7 cellular contexts compared by ENCODE assay signal in genomic region chr17:882827-883585, GRCh38.
A peak's percentile ranks its signal among the peaks of the same experiment; 100 is the strongest.
DNase-seq lines count a peak whose midpoint lies in the region; TF ChIP-seq lines count a peak whose summit lies in the region.

No MANE protein-coding gene starts in this region.

- H3K4me1 ChIP-seq in mesodermal cell (ENCODE audit: control insufficient read depth, insufficient read depth, low read length, poor library complexity, severe bottlenecking) = peaks cover 45% of the 10 kb centered on the region
- peaks cover 3% of the 10 kb centered on the region for H3K4me1 ChIP-seq in urinary bladder (ENCODE audit: insufficient read depth)

- no peak for TF ChIP-seq CTCF in epithelial cell of esophagus (IDR thresholded peaks at IDR 0.05; ENCODE audit: insufficient read depth, low read depth, low read length, missing control alignments)

- H3K36me3 ChIP-seq in mesodermal cell (ENCODE audit: control insufficient read depth, insufficient read depth, low read length) (peaks cover 20% of the 10 kb centered on the region), urinary bladder (ENCODE audit: insufficient read depth) (no peaks in the 10 kb centered on the region)

- H3K9me3 ChIP-seq in mesodermal cell (ENCODE audit: control insufficient read depth, low read length) = no peaks in the 10 kb centered on the region

- H3K27ac ChIP-seq in mesodermal cell (ENCODE audit: low read depth, low read length, severe bottlenecking) (peak overlapping the region; percentile 81), urinary bladder (ENCODE audit: low read depth) (peak overlapping the region; percentile 71)

- 90 to 91% methylated on average over 6 to 11 of the region's 14 CpGs for WGBS in mesodermal cell (ENCODE audit: insufficient coverage in 2 of 2), 2 experiments
- WGBS in urinary bladder = 42% methylated on average over 14 of the region's 14 CpGs

- DNase-seq in NCI-H69 (lab: John Stamatoyannopoulos, UW) = peak; percentile 45
- DNase-seq in epithelial cell of esophagus (ENCODE audit: low read depth) = peak; percentile 47
- DNase-seq in activated T-cell treated with anti-CD3 and anti-CD28 coated beads, Interleukin-2, amount 50 U/mL, for 48 hours = no peak
- no peak for DNase-seq in activated naive CD4-positive, alpha-beta T cell (lab: John Stamatoyannopoulos, UW)
- DNase-seq in NCI-H82 treated with DMSO at 0.1 percent for 48 hours (lab: John Stamatoyannopoulos, UW; ENCODE audit: unreplicated experiment) = no peak

- no peak overlapping the region for H3K4me3 ChIP-seq in epithelial cell of esophagus (ENCODE audit: low read length)
- H3K4me3 ChIP-seq in mesodermal cell (ENCODE audit: extremely low read depth, insufficient read depth, low read length, poor library complexity, severe bottlenecking) = no peak overlapping the region
- H3K4me3 ChIP-seq in urinary bladder (ENCODE audit: low read depth, low read length) = no peak overlapping the region

Comparison
In these comparisons a context has a peak if more than half of its experiments do, and no peak if none do; other contexts are left out.
1. DNase-seq: peak in NCI-H69 (single experiment) and epithelial cell of esophagus (single experiment); none in activated T-cell treated with anti-CD3 and anti-CD28 coated beads, Interleukin-2, amount 50 U/mL, for 48 hours (0 of 2), activated naive CD4-positive, alpha-beta T cell (0 of 4) and NCI-H82 treated with DMSO at 0.1 percent for 48 hours (single experiment).